In the genomic region with DNA sequence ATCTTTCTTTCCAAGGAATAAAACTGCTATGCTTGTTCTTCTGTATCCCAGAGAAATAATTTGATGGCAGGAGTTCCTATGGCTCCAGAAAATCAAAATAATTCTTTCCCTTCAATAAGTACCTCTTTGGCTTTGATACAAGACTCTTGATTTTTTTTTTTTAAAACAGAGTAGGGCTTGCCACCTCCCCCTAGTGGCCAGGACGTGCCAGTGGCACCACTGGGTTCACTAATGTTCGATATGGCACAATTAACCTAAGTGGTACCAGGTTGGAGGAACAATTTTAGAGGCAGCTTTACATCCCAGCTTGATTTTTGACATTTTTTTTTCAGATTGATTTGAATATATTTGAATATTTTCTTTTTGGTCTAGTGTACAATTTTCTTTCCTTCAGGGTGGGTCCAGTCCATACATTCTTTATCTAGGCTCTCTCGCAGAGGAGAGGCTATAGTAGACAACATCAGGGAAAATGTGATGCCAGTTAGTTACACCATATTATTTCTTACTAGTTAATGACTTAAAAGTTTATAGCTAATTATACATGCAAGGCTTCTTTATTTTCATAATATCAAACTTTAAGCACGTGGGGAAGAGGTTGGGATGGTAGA, we compare ENCODE assay signal across 9 cellular contexts.
DNase-seq lines count a peak whose midpoint lies in the region; ATAC-seq and TF ChIP-seq lines count a peak whose summit lies in the region.
"Had no signal": no experiment of that assay in that cellular context is flagged by ENCODE, and none has a peak within 500 bp of the region (broad histone marks: within the 10 kb centered on the region; RNA-seq: fewer than 3 reads in every experiment).

No MANE protein-coding gene starts in this region.

- no peaks in the 10 kb centered on the region for H3K9me2 ChIP-seq in PC-3 (replicated peaks; ENCODE audit: low read length)

- BruUV-seq in Calu3 (replicated peaks; lab: Mats Ljungman, UMichigan) (no TSS peak), PC-3 (replicated peaks; lab: Mats Ljungman, UMichigan) (no TSS peak)

- no peaks in the 10 kb centered on the region for H3K4me1 ChIP-seq in PC-3 (ENCODE audit: insufficient read depth, low read length)

- no peak overlapping the region for H3K9ac ChIP-seq in PC-3 (ENCODE audit: low read length)

- H3K4me1 Mint-ChIP-seq in Calu3 (ENCODE audit: low read depth, unreplicated experiment) (no peaks in the 10 kb centered on the region), glutamatergic neuron (ENCODE audit: low read depth, unreplicated experiment) (no peaks in the 10 kb centered on the region)
- H3K4me1 Mint-ChIP-seq: activated naive CD4-positive, alpha-beta T cell treated with anti-CD3 and anti-CD28 coated beads, Interleukin-2, amount 50 U/mL, for 24 hours had no signal

- TF ChIP-seq CTCF in Calu3 (IDR thresholded peaks at IDR 0.05; ENCODE audit: unreplicated experiment) (peak; percentile 42), PC-3 (conservative IDR thresholded peaks at IDR 0.05; ENCODE audit: low read depth, low read length) (peak; percentile 93), glutamatergic neuron (IDR thresholded peaks at IDR 0.05; ENCODE audit: partially characterized antibody, unreplicated experiment) (peak; percentile 93)

- H3K4me3 Mint-ChIP-seq in Calu3 (ENCODE audit: low read depth, unreplicated experiment) (no peak overlapping the region), glutamatergic neuron (ENCODE audit: unreplicated experiment) (no peak overlapping the region)
- H3K4me3 Mint-ChIP-seq: activated naive CD4-positive, alpha-beta T cell treated with anti-CD3 and anti-CD28 coated beads, Interleukin-2, amount 50 U/mL, for 24 hours had no signal

- intact Hi-C loops in Calu3 (cut with micrococcal nuclease; ENCODE audit: unreplicated experiment) = no loop called here
- intact Hi-C loops in PC-3 (cut with micrococcal nuclease) = loop anchor here (5.0 kb wide), 1 partner anchor 45 kb away; no protein-coding TSS in a partner anchor

- H3K27ac Mint-ChIP-seq in Calu3 (ENCODE audit: unreplicated experiment) (no peak overlapping the region), glutamatergic neuron (ENCODE audit: unreplicated experiment) (no peak overlapping the region)
- H3K27ac Mint-ChIP-seq: activated naive CD4-positive, alpha-beta T cell treated with anti-CD3 and anti-CD28 coated beads, Interleukin-2, amount 50 U/mL, for 24 hours had no signal

- no peak overlapping the region for H2AFZ ChIP-seq in PC-3 (ENCODE audit: low read length)

- H3K79me2 ChIP-seq in PC-3 (ENCODE audit: low read length) = no peaks in the 10 kb centered on the region

- CTCF ChIA-PET in Calu3 (lab: Charles Lee) (no interaction called here), PC-3 (lab: Charles Lee) (no interaction called here)

- no peak overlapping the region for H3K4me3 ChIP-seq in PC-3 (ENCODE audit: low read length)

- peak; percentile 33 for DNase-seq in Calu3
- peak; percentile 51 for DNase-seq in PC-3
- peak; percentile 1 to 16 for DNase-seq in activated T-helper 1 cell treated with anti-CD3 and anti-CD28 coated beads, Interleukin-2, amount 50 U/mL, for 16 hours (ENCODE audit: low read depth in 1 of 2, low spot score in 1 of 2)
- DNase-seq in glutamatergic neuron = peak; percentile 62
- DNase-seq in stimulated activated CD4-positive, alpha-beta T cell treated with anti-CD3 and anti-CD28 coated beads, Interleukin-15, amount 100 ng/mL, for 48 hours (ENCODE audit: low read depth in 2 of 2) = peak; percentile 3 to 23
- DNase-seq in mesenteric fat pad (ENCODE audit: low spot score) = no peak

- H4K20me1 ChIP-seq in PC-3 (ENCODE audit: low read length) = no peaks in the 10 kb centered on the region

- H3F3A ChIP-seq in PC-3 (ENCODE audit: low read length, unreplicated experiment) = no peaks in the 10 kb centered on the region

- ATAC-seq in GM19328 (IDR thresholded peaks at IDR 0.05; ENCODE audit: unreplicated experiment) (peak; percentile 92), HG03175 (IDR thresholded peaks at IDR 0.05; ENCODE audit: unreplicated experiment) (peak; percentile 91), PC-3 (peak; percentile 68)

- POLR2A ChIA-PET in PC-3 (lab: Charles Lee; ENCODE audit: unreplicated experiment) = no interaction called here

- no peak overlapping the region for H3K27ac ChIP-seq in PC-3 (ENCODE audit: low read length)

- no peak overlapping the region for H3K4me2 ChIP-seq in PC-3 (ENCODE audit: low read length)

- no peaks in the 10 kb centered on the region for H3K9me3 ChIP-seq in PC-3 (ENCODE audit: low read length)

- H3K36me3 ChIP-seq in PC-3 (ENCODE audit: low read depth, low read length) = no peaks in the 10 kb centered on the region; the same call in 1 of the 2 replicates

- H3K9me3 Mint-ChIP-seq in Calu3 (ENCODE audit: low read depth, unreplicated experiment) = peaks cover 2% of the 10 kb centered on the region
- no peaks in the 10 kb centered on the region for H3K9me3 Mint-ChIP-seq in glutamatergic neuron (ENCODE audit: unreplicated experiment)
- H3K9me3 Mint-ChIP-seq: activated naive CD4-positive, alpha-beta T cell treated with anti-CD3 and anti-CD28 coated beads, Interleukin-2, amount 50 U/mL, for 24 hours had no signal

- no peaks in the 10 kb centered on the region for H3K27me3 Mint-ChIP-seq in Calu3 (ENCODE audit: unreplicated experiment)
- no peaks in the 10 kb centered on the region for H3K27me3 Mint-ChIP-seq in glutamatergic neuron (ENCODE audit: unreplicated experiment)

- peaks cover 28% of the 10 kb centered on the region for H3K27me3 ChIP-seq in PC-3 (ENCODE audit: low read length)

- H3K36me3 Mint-ChIP-seq in Calu3 (ENCODE audit: insufficient read depth, unreplicated experiment) (no peaks in the 10 kb centered on the region), glutamatergic neuron (ENCODE audit: unreplicated experiment) (no peaks in the 10 kb centered on the region)
- H3K36me3 Mint-ChIP-seq: activated naive CD4-positive, alpha-beta T cell treated with anti-CD3 and anti-CD28 coated beads, Interleukin-2, amount 50 U/mL, for 24 hours had no signal

Comparison
In these comparisons a context has a peak if more than half of its experiments do, and no peak if none do; other contexts are left out.
1. CTCF ChIP-seq: peak in every context shown above with its lines; median percentile 93 in PC-3; 93 in glutamatergic neuron; 42 in Calu3.